Comparison of ENCODE assay signal across 8 cellular contexts in the genomic region with DNA sequence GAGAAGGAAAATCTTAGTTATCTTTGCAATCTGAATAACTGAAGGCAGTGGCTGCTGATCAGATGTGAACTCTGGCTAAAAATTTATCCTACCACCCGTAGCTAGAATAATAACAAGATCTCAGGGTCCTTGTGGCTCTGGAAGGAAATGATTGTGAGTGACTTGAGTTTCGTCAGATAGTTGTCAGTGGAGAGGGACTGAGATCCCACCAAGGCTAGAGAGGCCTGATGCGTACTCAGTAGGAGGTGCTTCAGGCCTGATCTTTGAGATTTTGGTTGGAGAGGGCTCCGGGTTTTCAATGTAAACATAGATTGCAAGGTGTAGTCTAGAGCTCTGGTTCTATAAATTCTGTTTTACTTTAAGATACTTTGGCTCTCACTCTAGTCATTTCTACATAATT. TPM values are rescaled to one million over a fixed set of nuclear protein-coding genes. Genes with fewer than 3 reads are reported as not detected.
DNase-seq lines count a peak whose midpoint lies in the region; ATAC-seq and TF ChIP-seq lines count a peak whose summit lies in the region.

No MANE protein-coding gene starts in this region.

- H3K4me1 ChIP-seq in gastroesophageal sphincter: peaks cover 0 to 51% (median 19%) of the 10 kb centered on the region in 3 donors

- no peak for ATAC-seq in gastroesophageal sphincter
- no peak for ATAC-seq in stimulated activated naive B cell treated with anti-CD40 and anti-IgM and Interleukin-4, amounts not matched to agents 10 μg/mL and 1 μg/mL and 100 μg/mL, for 72 hours (replicated peaks)
- ATAC-seq in HG03135 (IDR thresholded peaks at IDR 0.05; ENCODE audit: unreplicated experiment): no peak
- ATAC-seq in GM21515 (IDR thresholded peaks at IDR 0.05; ENCODE audit: unreplicated experiment): no peak

- H3K9me3 ChIP-seq in gastroesophageal sphincter: no peaks in the 10 kb centered on the region

- DNase-seq in NCI-H82 (lab: John Stamatoyannopoulos, UW): peak; percentile 29
- no peak for DNase-seq in NCI-H82 treated with DMSO at 0.1 percent for 48 hours (lab: John Stamatoyannopoulos, UW; ENCODE audit: unreplicated experiment)
- DNase-seq in T-helper 2 cell treated with Interferon-gamma antibody and Interleukin-4, amounts not matched to agents 5 μg/mL and 100 μg/mL, for 36 hours (ENCODE audit: low spot score): no peak
- DNase-seq in stimulated activated naive B cell treated with anti-CD40 and anti-IgM and Interleukin-4, amounts not matched to agents 10 μg/mL and 1 μg/mL and 100 μg/mL, for 72 hours: no peak
- DNase-seq in DMS 273 (lab: John Stamatoyannopoulos, UW; ENCODE audit: unreplicated experiment): no peak

- TF ChIP-seq POLR2A in gastroesophageal sphincter (IDR thresholded peaks at IDR 0.05): no peak

- H3K4me3 Mint-ChIP-seq in T-helper 2 cell treated with Interferon-gamma antibody and Interleukin-4, amounts not matched to agents 5 μg/mL and 100 μg/mL, for 36 hours: peak overlapping the region; percentile 85
- peak overlapping the region; percentile 78 to 84 for H3K4me3 Mint-ChIP-seq in stimulated activated naive B cell treated with anti-CD40 and anti-IgM and Interleukin-4, amounts not matched to agents 10 μg/mL and 1 μg/mL and 100 μg/mL, for 72 hours

- H3K36me3 ChIP-seq in gastroesophageal sphincter: peaks cover 2 to 22% of the 10 kb centered on the region in 2 donors

- peak overlapping the region in 1 of 2 donors; percentile 96 for H3K4me3 ChIP-seq in gastroesophageal sphincter

- H3K9me3 Mint-ChIP-seq in T-helper 2 cell treated with Interferon-gamma antibody and Interleukin-4, amounts not matched to agents 5 μg/mL and 100 μg/mL, for 36 hours: no peaks in the 10 kb centered on the region
- no peaks in the 10 kb centered on the region for H3K9me3 Mint-ChIP-seq in stimulated activated naive B cell treated with anti-CD40 and anti-IgM and Interleukin-4, amounts not matched to agents 10 μg/mL and 1 μg/mL and 100 μg/mL, for 72 hours

- no peak for TF ChIP-seq CTCF in gastroesophageal sphincter (IDR thresholded peaks at IDR 0.05)

- peaks cover 30% of the 10 kb centered on the region for H3K36me3 Mint-ChIP-seq in T-helper 2 cell treated with Interferon-gamma antibody and Interleukin-4, amounts not matched to agents 5 μg/mL and 100 μg/mL, for 36 hours (ENCODE audit: low read depth)
- H3K36me3 Mint-ChIP-seq in stimulated activated naive B cell treated with anti-CD40 and anti-IgM and Interleukin-4, amounts not matched to agents 10 μg/mL and 1 μg/mL and 100 μg/mL, for 72 hours: peaks cover 13 to 15% of the 10 kb centered on the region in 2 donors

- no peaks in the 10 kb centered on the region for H3K27me3 Mint-ChIP-seq in T-helper 2 cell treated with Interferon-gamma antibody and Interleukin-4, amounts not matched to agents 5 μg/mL and 100 μg/mL, for 36 hours (ENCODE audit: low read depth)
- no peaks in the 10 kb centered on the region for H3K27me3 Mint-ChIP-seq in stimulated activated naive B cell treated with anti-CD40 and anti-IgM and Interleukin-4, amounts not matched to agents 10 μg/mL and 1 μg/mL and 100 μg/mL, for 72 hours

- H3K27me3 ChIP-seq in gastroesophageal sphincter: no peaks in the 10 kb centered on the region

- no peak for TF ChIP-seq EP300 in gastroesophageal sphincter (IDR thresholded peaks at IDR 0.05)

- WGBS in gastroesophageal sphincter (ENCODE audit: low coverage in 1 of 2), 2 donors: 29 to 52% methylated on average over 4 of the region's 4 CpGs

- H3K4me1 Mint-ChIP-seq in T-helper 2 cell treated with Interferon-gamma antibody and Interleukin-4, amounts not matched to agents 5 μg/mL and 100 μg/mL, for 36 hours (ENCODE audit: low read depth): peaks cover 41% of the 10 kb centered on the region
- peaks cover 32 to 51% of the 10 kb centered on the region in 2 donors for H3K4me1 Mint-ChIP-seq in stimulated activated naive B cell treated with anti-CD40 and anti-IgM and Interleukin-4, amounts not matched to agents 10 μg/mL and 1 μg/mL and 100 μg/mL, for 72 hours

- peak overlapping the region; percentile 88 for H3K27ac Mint-ChIP-seq in T-helper 2 cell treated with Interferon-gamma antibody and Interleukin-4, amounts not matched to agents 5 μg/mL and 100 μg/mL, for 36 hours
- no peak overlapping the region for H3K27ac Mint-ChIP-seq in stimulated activated naive B cell treated with anti-CD40 and anti-IgM and Interleukin-4, amounts not matched to agents 10 μg/mL and 1 μg/mL and 100 μg/mL, for 72 hours

- H3K27ac ChIP-seq in gastroesophageal sphincter: peak overlapping the region in 3 of 4 donors; percentile 94 to 99 (median 98)

RNA-seq across cellular contexts. Expression of gene MADD, which starts 1.4 kb away (rescaled TPM):
- 10 to 100 TPM; 23.7 to 33.9 (median 29.4) TPM for total RNA-seq in gastroesophageal sphincter

RNA-seq across cellular contexts. Expression of gene NR1H3, which starts 13.5 kb away (rescaled TPM):
- 10 to 100 TPM; 14.5 to 21.0 (median 16.1) TPM for total RNA-seq in gastroesophageal sphincter

RNA-seq across cellular contexts. Expression of gene ACP2, which starts 22.7 kb away (rescaled TPM):
- 10 to 100 TPM; 21.0 to 46.0 (median 32.0) TPM for total RNA-seq in gastroesophageal sphincter

RNA-seq across cellular contexts. Expression of gene DDB2, which starts 56.6 kb away (rescaled TPM):
- total RNA-seq in gastroesophageal sphincter: 10 to 100 TPM; 18.6 to 44.2 (median 28.0) TPM
